22 cellular contexts compared by ENCODE assay signal in genomic region chr2:86027913-86028762, GRCh38.
DNase-seq lines count a peak whose midpoint lies in the region; ATAC-seq and TF ChIP-seq lines count a peak whose summit lies in the region.
"Had no signal": no experiment of that assay in that cellular context is flagged by ENCODE, and none has a peak within 500 bp of the region (broad histone marks: within the 10 kb centered on the region; RNA-seq: fewer than 3 reads in every experiment).

No MANE protein-coding gene starts in this region.

- no peak for TF ChIP-seq CTCF in thyroid gland (IDR thresholded peaks at IDR 0.05)

- no peak for TF ChIP-seq POLR2A in thyroid gland (IDR thresholded peaks at IDR 0.05)

- H3K9me3 ChIP-seq in thyroid gland: no peaks in the 10 kb centered on the region
- no peaks in the 10 kb centered on the region for H3K9me3 ChIP-seq in CD4-positive, alpha-beta memory T cell (ENCODE audit: control insufficient read depth in 1 of 2, low read length in 2 of 2)
- H3K9me3 ChIP-seq: ovary, Peyer's patch had no signal

- CTCF ChIA-PET in CD4-positive, alpha-beta memory T cell (lab: Charles Lee; ENCODE audit: partially characterized antibody): interaction anchor here (1.4 to 4.1 kb wide), 3 partner anchors 9 to 201 kb away, joined by 5 to 15 read pairs (median 10); no protein-coding TSS in a partner anchor

- intact Hi-C loops in Right ventricle myocardium superior (cut with DNase I) (no loop called here), thyroid gland (cut with DNase I) (no loop called here)
- intact Hi-C loops in CD4-positive, alpha-beta memory T cell (cut with micrococcal nuclease): no loop called here

- 88 to 90% methylated on average over 32 to 33 of the region's 33 CpGs for WGBS in thyroid gland, 2 donors

- POLR2A ChIA-PET in CD4-positive, alpha-beta memory T cell (lab: Charles Lee; ENCODE audit: partially characterized antibody): interaction anchor here (1.7 kb wide), 1 partner anchor 8 kb away, joined by 4 read pairs; no protein-coding TSS in a partner anchor

- ATAC-seq in Right ventricle myocardium superior (ENCODE audit: poor library complexity): peak; percentile 20
- ATAC-seq in GM18868 (IDR thresholded peaks at IDR 0.05; ENCODE audit: unreplicated experiment): no peak
- ATAC-seq: GM23338, K562 had no signal

- H3K36me3 ChIP-seq in thyroid gland: peaks cover 27 to 28% of the 10 kb centered on the region in 2 donors
- H3K36me3 ChIP-seq in CD4-positive, alpha-beta memory T cell (ENCODE audit: insufficient read depth, low read length): peaks cover 61% of the 10 kb centered on the region
- H3K36me3 ChIP-seq: ovary had no signal

- H3K27me3 ChIP-seq in thyroid gland: no peaks in the 10 kb centered on the region
- H3K27me3 ChIP-seq in CD4-positive, alpha-beta memory T cell (ENCODE audit: insufficient read depth, low read length): no peaks in the 10 kb centered on the region
- H3K27me3 ChIP-seq: hepatocyte, ovary, Peyer's patch had no signal

- no peak overlapping the region for H3K4me3 ChIP-seq in thyroid gland (replicated peaks in 1 of 3)
- H3K4me3 ChIP-seq in CD4-positive, alpha-beta memory T cell (ENCODE audit: low read length in 2 of 2): no peak overlapping the region
- H3K4me3 ChIP-seq: GM23338, hepatocyte, K562, ovary, Peyer's patch had no signal

- H3K36me3 Mint-ChIP-seq in CD4-positive, alpha-beta memory T cell: peaks cover 51 to 68% of the 10 kb centered on the region in 2 donors

- peak overlapping the region in 1 of 8 donors; percentile 3 for H3K4me3 Mint-ChIP-seq in CD4-positive, alpha-beta memory T cell
- H3K4me3 Mint-ChIP-seq: activated CD4-positive, alpha-beta memory T cell treated with anti-CD3 and anti-CD28 coated beads for 36 hours; activated T-helper 1 cell treated with anti-CD3 and anti-CD28 coated beads, Interleukin-12 subunit alpha, Interleukin-12 subunit beta, Interleukin-2, Interleukin-4 antibody, amounts not matched to agents 30 ng/mL and 10 ng/mL and 1 ng/mL, durations not matched to agents 14 hours and 24 hours and 36 hours; CD4-positive, alpha-beta T cell; GM23338 had no signal

- peak overlapping the region; percentile 86 to 91 (median 90) for H3K27ac ChIP-seq in thyroid gland
- H3K27ac ChIP-seq in CD4-positive, alpha-beta memory T cell (ENCODE audit: low read depth, low read length): no peak overlapping the region
- H3K27ac ChIP-seq: hepatocyte, HL-60, ovary, Peyer's patch had no signal

- peaks cover 1 to 7% (median 5%) of the 10 kb centered on the region in 4 donors for H3K4me1 Mint-ChIP-seq in CD4-positive, alpha-beta memory T cell
- H3K4me1 Mint-ChIP-seq: GM23338 had no signal

- peaks cover 11 to 38% of the 10 kb centered on the region in 2 donors for H3K4me1 ChIP-seq in thyroid gland
- peaks cover 2% of the 10 kb centered on the region for H3K4me1 ChIP-seq in CD4-positive, alpha-beta memory T cell (ENCODE audit: insufficient read depth, low read length)
- H3K4me1 ChIP-seq: Peyer's patch had no signal

- peak overlapping the region in 2 of 7 donors; percentile 17 to 23 for H3K27ac Mint-ChIP-seq in CD4-positive, alpha-beta memory T cell
- H3K27ac Mint-ChIP-seq: activated CD4-positive, alpha-beta memory T cell treated with anti-CD3 and anti-CD28 coated beads for 36 hours; GM23338 had no signal

- DNase-seq in activated effector memory CD4-positive, alpha-beta T cell treated with anti-CD3 and anti-CD28 coated beads, Interleukin-2, amount 50 U/mL, for 16 hours: peak; percentile 42
- DNase-seq in activated effector memory CD4-positive, alpha-beta T cell treated with Interleukin-2 at 50 U/mL for 16 hours: no peak
- DNase-seq in Right ventricle myocardium superior (no peak), myocyte (ENCODE audit: low read depth) (peak; percentile 67), thyroid gland (no peak)
- DNase-seq in CD4-positive, alpha-beta memory T cell: no peak
- no peak for DNase-seq in activated T-cell treated with anti-CD3 and anti-CD28 coated beads, Interleukin-2, amount 50 U/mL, for 48 hours
- DNase-seq: activated CD4-positive, alpha-beta memory T cell treated with anti-CD3 and anti-CD28 coated beads for 36 hours; amniotic stem cell; CD4-positive, alpha-beta T cell; NCI-H1105; NCI-H748 treated with DMSO at 0.1 percent for 48 hours; Peyer's patch; stimulated activated naive CD4-positive, alpha-beta T cell treated with Interleukin-2 at 50 U/mL for 16 hours; SW 1271 had no signal

- no peaks in the 10 kb centered on the region for H3K27me3 Mint-ChIP-seq in CD4-positive, alpha-beta memory T cell
- H3K27me3 Mint-ChIP-seq: activated CD4-positive, alpha-beta memory T cell treated with anti-CD3 and anti-CD28 coated beads for 36 hours; CD4-positive, alpha-beta T cell had no signal

- peaks cover 0 to 2% (median 0%) of the 10 kb centered on the region in 8 donors for H3K9me3 Mint-ChIP-seq in CD4-positive, alpha-beta memory T cell
- H3K9me3 Mint-ChIP-seq: activated CD4-positive, alpha-beta memory T cell treated with anti-CD3 and anti-CD28 coated beads for 36 hours; activated T-helper 1 cell treated with anti-CD3 and anti-CD28 coated beads, Interleukin-12 subunit alpha, Interleukin-12 subunit beta, Interleukin-2, Interleukin-4 antibody, amounts not matched to agents 30 ng/mL and 10 ng/mL and 1 ng/mL, durations not matched to agents 14 hours and 24 hours and 36 hours; CD4-positive, alpha-beta T cell; GM23338 had no signal

Comparison
In these comparisons a context has a peak if more than half of its experiments do, and no peak if none do; other contexts are left out.
1. DNase-seq: peak in activated effector memory CD4-positive, alpha-beta T cell treated with anti-CD3 and anti-CD28 coated beads, Interleukin-2, amount 50 U/mL, for 16 hours (single experiment) and myocyte (single experiment); none in activated effector memory CD4-positive, alpha-beta T cell treated with Interleukin-2 at 50 U/mL for 16 hours (single experiment), Right ventricle myocardium superior (single experiment), thyroid gland (0 of 2), CD4-positive, alpha-beta memory T cell (0 of 5) and activated T-cell treated with anti-CD3 and anti-CD28 coated beads, Interleukin-2, amount 50 U/mL, for 48 hours (0 of 2).